Comparison of ENCODE assay signal across 25 cellular contexts in genomic region chr6:169093770-169094553, GRCh38.
"Had no signal": no experiment of that assay in that cellular context is flagged by ENCODE, and none has a peak within 500 bp of the region (broad histone marks: within the 10 kb centered on the region; RNA-seq: fewer than 3 reads in every experiment).

No MANE protein-coding gene starts in this region.

- ATAC-seq: HepG2 had no signal

- H3K27me3 ChIP-seq: MG63, SJSA1 had no signal

- H3K4me3 ChIP-seq: MG63, SJSA1, SK-N-MC had no signal

- DNase-seq: IMR-90, Karpas-422, KG1, MG63, NCI-H1092, NCI-H1105 treated with DMSO at 0.1 percent for 48 hours, NCI-H1417 treated with DMSO at 0.1 percent for 48 hours, NCI-H146, NCI-H1694 treated with DMSO at 0.1 percent for 48 hours, NCI-H1930, NCI-H2081, NCI-H2107, NCI-H2171, NCI-H226, NCI-H446, NCI-H510A, NCI-H524 treated with DMSO at 0.1 percent for 48 hours, NCI-H69, NCI-H774, Right ventricle myocardium superior, RPMI8226, SIG-M5 had no signal

- H3K27ac ChIP-seq: SJSA1, SK-N-MC had no signal

- H3K36me3 ChIP-seq: MG63, SJSA1 had no signal
